Comparison of ENCODE assay signal across 1 cellular context in genomic region chr6:166484863-166485262, GRCh38.
TF ChIP-seq lines count a peak whose summit lies in the region.

No MANE protein-coding gene starts in this region.

TF ChIP-seq in H1, 55 proteins besides CTCF, POLR2A, EP300 and RAD21:
- no peak for TF ChIP-seq USF2 (IDR thresholded peaks at IDR 0.05; ENCODE audit: low read length)
- no peak for TF ChIP-seq CHD2 (IDR thresholded peaks at IDR 0.05; ENCODE audit: low read length)
- TF ChIP-seq HDAC2 (IDR thresholded peaks at IDR 0.05; ENCODE audit: borderline replicate concordance in 1 of 2, low read depth in 2 of 2, low read length in 2 of 2), result no peak
